In genomic region chr18:23515911-23516546, GRCh38 we compare ENCODE assay signal across 8 cellular contexts. TPM values are rescaled to one million over a fixed set of nuclear protein-coding genes. Genes with fewer than 3 reads are reported as not detected.
A peak's percentile ranks its signal among the peaks of the same experiment; 100 is the strongest.
DNase-seq lines count a peak whose midpoint lies in the region; ATAC-seq and TF ChIP-seq lines count a peak whose summit lies in the region.

No MANE protein-coding gene starts in this region.

- H3K36me3 ChIP-seq in left lung: peaks cover 0 to 95% of the 10 kb centered on the region in 2 donors

- TF ChIP-seq CTCF in choroid plexus epithelial cell (conservative IDR thresholded peaks at IDR 0.05; ENCODE audit: low read depth, low read length): peak; percentile 96
- TF ChIP-seq CTCF in left lung (IDR thresholded peaks at IDR 0.05): peak; percentile 71 to 85

- DNase-seq in AG08396 (ENCODE audit: low spot score): peak; percentile 75
- peak; percentile 65 for DNase-seq in NCI-H460 (ENCODE audit: extremely low read depth, low read depth)
- DNase-seq in activated CD4-positive, alpha-beta T cell treated with anti-CD3 and anti-CD28 coated beads for 48 hours: peak; percentile 82
- peak; percentile 87 for DNase-seq in choroid plexus epithelial cell (ENCODE audit: low read depth)
- DNase-seq in left lung: peak in 1 of 2 donors; percentile 79
- DNase-seq in stimulated activated CD4-positive, alpha-beta T cell treated with anti-CD3 and anti-CD28 coated beads, TNF-alpha, amount 100 ng/mL, for 24 hours (ENCODE audit: low read depth in 3 of 3): peak; percentile 54 to 73 (median 68)

- H3K4me3 ChIP-seq in choroid plexus epithelial cell (ENCODE audit: low read depth, low read length) (no peak overlapping the region), left lung (no peak overlapping the region)

- H3K9me3 ChIP-seq in left lung: no peaks in the 10 kb centered on the region

- ATAC-seq in GM18873 (IDR thresholded peaks at IDR 0.05; ENCODE audit: low FRiP score, unreplicated experiment): peak; percentile 78
- peak; percentile 86 for ATAC-seq in HG03175 (IDR thresholded peaks at IDR 0.05; ENCODE audit: unreplicated experiment)
- ATAC-seq in left lung: peak; percentile 99

- intact Hi-C loops in left lung (cut with DNase I): loop anchor here in 1 of 2 donors (5.0 kb wide), 1 partner anchor 66 kb away; no protein-coding TSS in a partner anchor

- H3K27me3 ChIP-seq in left lung: no peaks in the 10 kb centered on the region

- no peak overlapping the region for H3K27ac ChIP-seq in left lung

- peaks cover 0 to 20% of the 10 kb centered on the region in 2 donors for H3K4me1 ChIP-seq in left lung

RNA-seq across cellular contexts. Expression of gene RMC1, which starts 12.7 kb away (rescaled TPM):
- 28.3 and 37.7 TPM in 2 replicates for total RNA-seq in NCI-H460 (2014; rRNA removed; shearing (Covaris generic))
- 22.8 and 23.6 TPM in 2 replicates for polyA plus RNA-seq in NCI-H460 (2014; cell fraction: nucleus; rRNA removed)
- 10 to 100 TPM; 37.6 to 37.9 TPM for total RNA-seq in left lung
